Comparison of ENCODE assay signal across 8 cellular contexts in the genomic region with DNA sequence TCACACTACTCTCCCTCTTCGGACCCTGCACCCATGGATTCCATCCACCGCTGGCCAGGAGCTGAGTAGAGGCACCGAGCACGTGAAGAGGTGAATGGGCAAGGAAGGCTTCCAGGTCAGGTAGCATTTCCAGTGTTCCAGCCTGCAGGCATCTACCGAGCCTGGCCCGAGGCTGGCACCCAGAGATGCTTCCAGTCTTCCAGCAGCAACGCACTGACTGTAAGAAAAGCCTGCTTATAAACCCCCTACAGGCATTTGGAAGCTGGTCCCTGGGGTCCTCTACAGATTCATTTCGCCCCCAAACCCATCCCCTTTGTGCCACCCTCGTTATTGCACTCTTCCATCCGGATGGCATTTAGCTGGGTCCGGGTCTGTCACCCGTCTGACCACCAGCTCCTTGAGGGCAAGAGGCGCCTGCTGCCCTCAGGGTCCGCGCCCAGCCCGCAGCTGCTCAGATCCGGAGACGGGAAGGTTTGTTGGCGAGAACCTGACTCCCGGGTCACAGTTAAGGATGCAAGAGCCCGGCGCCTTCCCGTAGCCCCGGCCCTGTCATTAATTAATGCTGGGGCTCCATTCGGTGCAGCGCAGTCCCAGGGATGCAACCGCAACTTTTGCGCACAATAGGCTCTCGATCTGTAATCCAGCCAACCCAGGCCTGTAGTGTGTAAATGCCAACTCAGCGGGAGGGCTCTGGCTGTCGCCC. TPM values are rescaled to one million over a fixed set of nuclear protein-coding genes. Genes with fewer than 3 reads are reported as not detected.
DNase-seq lines count a peak whose midpoint lies in the region; ATAC-seq and TF ChIP-seq lines count a peak whose summit lies in the region.

No MANE protein-coding gene starts in this region.

- H3K18ac ChIP-seq in neuronal stem cell (ENCODE audit: low read length) = peak overlapping the region; percentile 86

- no peak overlapping the region for H3K4ac ChIP-seq in neuronal stem cell (ENCODE audit: low read length)

- peaks cover 13% of the 10 kb centered on the region for H3K4me1 ChIP-seq in A673 (ENCODE audit: insufficient read depth, low read length, poor library complexity, severe bottlenecking)
- H3K4me1 ChIP-seq in endodermal cell (ENCODE audit: control insufficient read depth, insufficient read depth, low read length) = peaks cover 3% of the 10 kb centered on the region
- H3K4me1 ChIP-seq in neuronal stem cell (ENCODE audit: control insufficient read depth in 2 of 2, insufficient read depth in 1 of 2, low read depth in 1 of 2, low read length in 2 of 2) = peaks cover 3 to 7% of the 10 kb centered on the region in 2 donors

- DNase-seq in A673 (ENCODE audit: low spot score) = no peak
- DNase-seq in NCI-H69 (lab: John Stamatoyannopoulos, UW) = peak; percentile 47
- DNase-seq in endodermal cell = no peak
- no peak for DNase-seq in neuronal stem cell (ENCODE audit: low spot score)
- no peak for DNase-seq in D341Med (ENCODE audit: low spot score)
- DNase-seq in Ammon's horn (ENCODE audit: low spot score) = no peak

- intact Hi-C loops in A673 (cut with micrococcal nuclease; ENCODE audit: unreplicated experiment) = no loop called here

- H3K27me3 ChIP-seq in A673 (replicated peaks; ENCODE audit: insufficient read depth, low read depth, low read length, poor library complexity) (no peaks in the 10 kb centered on the region), endodermal cell (ENCODE audit: control insufficient read depth, insufficient read depth, low read length, poor library complexity, severe bottlenecking) (peaks cover 8% of the 10 kb centered on the region), neuronal stem cell (ENCODE audit: control insufficient read depth in 3 of 3, insufficient read depth in 3 of 3, low read depth in 1 of 3, low read length in 3 of 3) (peaks cover 0 to 11% (median 0%) of the 10 kb centered on the region in 3 experiments)

- H3K27ac ChIP-seq in A673 (ENCODE audit: low read depth, low read length, poor library complexity, severe bottlenecking) (peak overlapping the region; percentile 97), endodermal cell (ENCODE audit: low read depth, low read length) (peak overlapping the region; percentile 93), neuronal stem cell (replicated peaks; ENCODE audit: low read length) (peak overlapping the region; percentile 77)

- H3K14ac ChIP-seq in neuronal stem cell (ENCODE audit: low read length) = peak overlapping the region; percentile 86

- peaks cover 20% of the 10 kb centered on the region for H3K27me3 Mint-ChIP-seq in endodermal cell (ENCODE audit: insufficient read depth)

- CTCF ChIA-PET in A673 (lab: Charles Lee) = no interaction called here

- peak overlapping the region; percentile 96 for H3K4me3 Mint-ChIP-seq in endodermal cell

- no TSS peak for BruUV-seq in A673 (replicated peaks; lab: Mats Ljungman, UMichigan)

- H2AFZ ChIP-seq in neuronal stem cell (ENCODE audit: low read length) = peak overlapping the region; percentile 97

- peak overlapping the region; percentile 88 for H3K27ac Mint-ChIP-seq in endodermal cell

- H2BK12ac ChIP-seq in neuronal stem cell (ENCODE audit: low read length) = peak overlapping the region; percentile 93

- no peak overlapping the region for H2BK5ac ChIP-seq in neuronal stem cell (ENCODE audit: low read length)

- no peaks in the 10 kb centered on the region for H3K36me3 ChIP-seq in A673 (ENCODE audit: insufficient read depth, low read length, poor library complexity, severe bottlenecking)
- H3K36me3 ChIP-seq in endodermal cell (ENCODE audit: control insufficient read depth, insufficient read depth, low read length) = peaks cover 6% of the 10 kb centered on the region
- peaks cover 0 to 8% of the 10 kb centered on the region in 2 donors for H3K36me3 ChIP-seq in neuronal stem cell (replicated peaks in 1 of 2; ENCODE audit: control insufficient read depth in 2 of 2, insufficient read depth in 2 of 2, low read length in 2 of 2)

- H3K9me3 ChIP-seq in A673 (ENCODE audit: low read depth, low read length, poor library complexity, severe bottlenecking) (no peaks in the 10 kb centered on the region), endodermal cell (ENCODE audit: control insufficient read depth, low read length) (no peaks in the 10 kb centered on the region), neuronal stem cell (replicated peaks in 1 of 2; ENCODE audit: control insufficient read depth in 2 of 2, insufficient read depth in 1 of 2, low read depth in 1 of 2, low read length in 2 of 2) (peaks cover 0 to 8% of the 10 kb centered on the region in 2 donors)

- H3K4me3 ChIP-seq in A673 (ENCODE audit: low read depth, low read length, poor library complexity, severe bottlenecking) (peak overlapping the region; percentile 97), endodermal cell (ENCODE audit: low read length) (peak overlapping the region; percentile 88), neuronal stem cell (ENCODE audit: low read length in 2 of 2) (peak overlapping the region; percentile 83 to 99)

- ATAC-seq in GM21423 (IDR thresholded peaks at IDR 0.05; ENCODE audit: unreplicated experiment) (peak; percentile 1), GM18498 (IDR thresholded peaks at IDR 0.05; ENCODE audit: unreplicated experiment) (no peak)

- WGBS in endodermal cell (ENCODE audit: insufficient coverage in 1 of 2, insufficient read length in 1 of 2), 2 experiments = 13 to 17% methylated on average over 24 to 31 of the region's 31 CpGs
- WGBS in neuronal stem cell (ENCODE audit: extremely low coverage in 2 of 2, insufficient read length in 2 of 2, insufficient replicate concordance in 1 of 2), 2 donors = no CpG with 5 or more reads among the region's 31 CpGs

- H3K4me2 ChIP-seq in neuronal stem cell (ENCODE audit: insufficient read depth, low read length, poor library complexity, severe bottlenecking) = peak overlapping the region; percentile 88

- H3K9ac ChIP-seq in endodermal cell (ENCODE audit: extremely low read depth, low read length, poor library complexity, severe bottlenecking) = peak overlapping the region; percentile 86
- peak overlapping the region; percentile 92 for H3K9ac ChIP-seq in neuronal stem cell (ENCODE audit: low read depth, low read length, poor library complexity)

- peaks cover 8% of the 10 kb centered on the region for H3K36me3 Mint-ChIP-seq in endodermal cell (ENCODE audit: low read depth)

- peak overlapping the region; percentile 83 for H2BK15ac ChIP-seq in neuronal stem cell (ENCODE audit: low read length)

- peak overlapping the region; percentile 88 for H2AK5ac ChIP-seq in neuronal stem cell (ENCODE audit: low read depth, low read length)

- H3K23ac ChIP-seq in neuronal stem cell (ENCODE audit: low read depth, low read length, poor library complexity) = peak overlapping the region; percentile 92

- no peak overlapping the region for H4K91ac ChIP-seq in neuronal stem cell (ENCODE audit: low read depth, low read length, poor library complexity)

- peaks cover 7% of the 10 kb centered on the region for H3K79me1 ChIP-seq in neuronal stem cell (ENCODE audit: low read depth, low read length)

- no peak for TF ChIP-seq CTCF in A673 (conservative IDR thresholded peaks at IDR 0.05; ENCODE audit: low read depth, low read length)
- no peak for TF ChIP-seq CTCF in endodermal cell (conservative IDR thresholded peaks at IDR 0.05)

- no peaks in the 10 kb centered on the region for H3K9me3 Mint-ChIP-seq in endodermal cell

- H3K4me1 Mint-ChIP-seq in endodermal cell = peaks cover 17% of the 10 kb centered on the region

- H2BK120ac ChIP-seq in neuronal stem cell (ENCODE audit: low read depth, low read length) = peak overlapping the region; percentile 81

- POLR2A ChIA-PET in A673 (lab: Charles Lee; ENCODE audit: low non-redundant PET) = no interaction called here

- peak overlapping the region; percentile 97 for H4K8ac ChIP-seq in neuronal stem cell (ENCODE audit: low read depth, low read length)

RNA-seq across cellular contexts. Expression of a gene that starts 0.6 kb away (rescaled TPM):
- total RNA-seq in A673 (2021) (94.4 and 101 TPM in 2 replicates), endodermal cell (100 to 1,000 TPM in 1 of 2 donors, 10 to 100 TPM in 1; 95.8 to 106 TPM)
- 73.3 TPM for polyA plus RNA-seq in endodermal cell (2013, experiment 1 of 2)
- polyA plus RNA-seq in endodermal cell (2013, experiment 2 of 2) = 80.1 TPM
- 55.4 TPM for polyA plus RNA-seq in neuronal stem cell (2013, experiment 1 of 2)
- 55.0 TPM for polyA plus RNA-seq in neuronal stem cell (2013, experiment 2 of 2)

RNA-seq across cellular contexts. Expression of a gene that starts 50.6 kb away (rescaled TPM):
- total RNA-seq in A673 (2021) = 416 and 446 TPM in 2 replicates
- total RNA-seq in endodermal cell = 100 to 1,000 TPM; 267 to 339 TPM
- 276 TPM for polyA plus RNA-seq in endodermal cell (2013, experiment 1 of 2)
- 252 TPM for polyA plus RNA-seq in endodermal cell (2013, experiment 2 of 2)
- polyA plus RNA-seq in neuronal stem cell (2013, experiment 1 of 2) = 304 TPM
- 312 TPM for polyA plus RNA-seq in neuronal stem cell (2013, experiment 2 of 2)
